Comparison of ENCODE assay signal across 8 cellular contexts in the genomic region with DNA sequence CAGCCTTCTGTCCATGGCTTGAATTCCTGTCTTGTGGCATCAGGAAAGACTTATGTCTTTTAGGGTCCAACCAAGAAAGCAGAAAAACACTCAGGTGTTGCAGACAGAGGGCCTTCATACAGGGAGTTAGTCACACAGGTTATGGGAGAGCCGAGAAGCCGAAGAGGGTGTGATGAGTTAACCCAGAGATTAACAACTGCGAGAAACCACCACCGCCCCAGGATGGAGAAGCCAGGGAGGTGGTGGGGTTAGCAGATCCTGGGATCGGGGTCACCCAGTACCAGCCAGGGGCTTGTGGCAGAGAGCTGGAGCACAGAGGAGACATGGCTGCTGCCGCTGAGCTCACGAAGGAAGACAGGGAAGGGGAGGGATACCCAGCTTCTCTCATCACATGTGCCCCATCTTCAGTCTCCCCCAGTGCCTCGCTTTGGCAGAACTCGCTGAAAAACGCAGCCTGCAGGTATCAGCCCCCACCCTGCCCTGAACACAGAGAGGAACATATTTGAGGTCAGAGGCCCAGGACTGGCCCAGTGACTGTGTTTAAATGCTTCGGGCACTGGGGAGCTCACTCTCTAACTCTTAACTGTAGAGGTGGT. TPM values are rescaled to one million over a fixed set of nuclear protein-coding genes. Genes with fewer than 3 reads are reported as not detected.
"Had no signal": no experiment of that assay in that cellular context is flagged by ENCODE, and none has a peak within 500 bp of the region (broad histone marks: within the 10 kb centered on the region; RNA-seq: fewer than 3 reads in every experiment).

No MANE protein-coding gene starts in this region.

- H3K4me3 Mint-ChIP-seq: activated CD8-positive, alpha-beta T cell treated with anti-CD3 and anti-CD28 coated beads, Interleukin-2, amount 10 ng/mL, durations not matched to agents 7 days and 5 days; T-helper 2 cell treated with Interferon-gamma antibody and Interleukin-4, amounts not matched to agents 5 μg/mL and 100 μg/mL, for 36 hours had no signal

- DNase-seq: activated CD4-positive, alpha-beta T cell treated with anti-CD3 and anti-CD28 coated beads for 1 hour; activated CD8-positive, alpha-beta T cell treated with anti-CD3 and anti-CD28 coated beads, Interleukin-2, amount 10 ng/mL, durations not matched to agents 7 days and 5 days; glutamatergic neuron; left lung; ovary had no signal

- H3K9me3 Mint-ChIP-seq: activated naive CD4-positive, alpha-beta T cell treated with anti-CD3 and anti-CD28 coated beads, Interleukin-2, amount 50 U/mL, for 72 hours; T-helper 2 cell treated with Interferon-gamma antibody and Interleukin-4, amounts not matched to agents 5 μg/mL and 100 μg/mL, for 36 hours had no signal

- H3K27ac Mint-ChIP-seq: activated CD8-positive, alpha-beta T cell treated with anti-CD3 and anti-CD28 coated beads, Interleukin-2, amount 10 ng/mL, durations not matched to agents 7 days and 5 days; activated naive CD4-positive, alpha-beta T cell treated with anti-CD3 and anti-CD28 coated beads, Interleukin-2, amount 50 U/mL, for 72 hours; T-helper 2 cell treated with Interferon-gamma antibody and Interleukin-4, amounts not matched to agents 5 μg/mL and 100 μg/mL, for 36 hours had no signal

- ATAC-seq: activated naive CD4-positive, alpha-beta T cell treated with anti-CD3 and anti-CD28 coated beads, Interleukin-2, amount 50 U/mL, for 72 hours; left lung had no signal

- H3K36me3 Mint-ChIP-seq: activated naive CD4-positive, alpha-beta T cell treated with anti-CD3 and anti-CD28 coated beads, Interleukin-2, amount 50 U/mL, for 72 hours had no signal

RNA-seq across cellular contexts. Expression of a gene that starts 58.7 kb away (rescaled TPM):
- total RNA-seq: fibroblast of villous mesenchyme had no signal
